1 cellular context compared by ENCODE assay signal in the genomic region with DNA sequence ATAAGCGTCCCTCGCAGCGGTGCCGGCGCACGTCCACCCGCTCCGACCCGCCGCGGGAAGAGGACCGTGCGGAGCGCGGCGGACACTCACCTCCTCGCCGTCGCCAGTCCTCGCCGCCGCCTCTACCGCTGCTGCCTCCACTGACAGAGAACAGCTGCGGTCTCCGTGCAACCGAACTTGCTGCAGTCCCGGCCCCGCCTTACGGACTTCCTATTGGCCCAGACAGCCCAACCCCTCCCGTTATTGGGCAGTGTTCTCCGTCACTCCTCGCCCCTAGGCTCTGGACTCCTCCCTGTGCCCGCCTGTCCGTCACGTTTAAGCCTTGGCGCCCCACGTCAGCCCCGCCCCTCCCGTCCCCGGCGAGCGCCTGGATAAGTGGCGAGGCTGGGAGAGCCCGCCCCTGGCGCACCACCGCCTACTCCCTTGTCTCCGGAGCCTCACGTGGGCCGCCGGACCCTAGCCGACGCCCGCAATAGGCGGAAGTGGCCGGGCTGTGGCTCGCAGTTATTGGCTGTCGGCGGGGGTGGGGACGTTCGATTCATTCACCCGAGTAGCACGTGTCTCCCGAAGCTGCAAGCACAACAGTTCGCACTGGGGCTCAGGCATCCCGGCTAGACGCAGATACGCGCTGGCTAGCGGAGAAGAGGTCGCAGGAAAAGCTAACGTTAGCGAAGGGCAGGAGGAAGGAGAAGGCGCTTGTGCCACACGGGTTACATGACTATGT.
A peak's percentile ranks its signal among the peaks of the same experiment; 100 is the strongest.
TF ChIP-seq lines count a peak whose summit lies in the region.

A gene with protein sequence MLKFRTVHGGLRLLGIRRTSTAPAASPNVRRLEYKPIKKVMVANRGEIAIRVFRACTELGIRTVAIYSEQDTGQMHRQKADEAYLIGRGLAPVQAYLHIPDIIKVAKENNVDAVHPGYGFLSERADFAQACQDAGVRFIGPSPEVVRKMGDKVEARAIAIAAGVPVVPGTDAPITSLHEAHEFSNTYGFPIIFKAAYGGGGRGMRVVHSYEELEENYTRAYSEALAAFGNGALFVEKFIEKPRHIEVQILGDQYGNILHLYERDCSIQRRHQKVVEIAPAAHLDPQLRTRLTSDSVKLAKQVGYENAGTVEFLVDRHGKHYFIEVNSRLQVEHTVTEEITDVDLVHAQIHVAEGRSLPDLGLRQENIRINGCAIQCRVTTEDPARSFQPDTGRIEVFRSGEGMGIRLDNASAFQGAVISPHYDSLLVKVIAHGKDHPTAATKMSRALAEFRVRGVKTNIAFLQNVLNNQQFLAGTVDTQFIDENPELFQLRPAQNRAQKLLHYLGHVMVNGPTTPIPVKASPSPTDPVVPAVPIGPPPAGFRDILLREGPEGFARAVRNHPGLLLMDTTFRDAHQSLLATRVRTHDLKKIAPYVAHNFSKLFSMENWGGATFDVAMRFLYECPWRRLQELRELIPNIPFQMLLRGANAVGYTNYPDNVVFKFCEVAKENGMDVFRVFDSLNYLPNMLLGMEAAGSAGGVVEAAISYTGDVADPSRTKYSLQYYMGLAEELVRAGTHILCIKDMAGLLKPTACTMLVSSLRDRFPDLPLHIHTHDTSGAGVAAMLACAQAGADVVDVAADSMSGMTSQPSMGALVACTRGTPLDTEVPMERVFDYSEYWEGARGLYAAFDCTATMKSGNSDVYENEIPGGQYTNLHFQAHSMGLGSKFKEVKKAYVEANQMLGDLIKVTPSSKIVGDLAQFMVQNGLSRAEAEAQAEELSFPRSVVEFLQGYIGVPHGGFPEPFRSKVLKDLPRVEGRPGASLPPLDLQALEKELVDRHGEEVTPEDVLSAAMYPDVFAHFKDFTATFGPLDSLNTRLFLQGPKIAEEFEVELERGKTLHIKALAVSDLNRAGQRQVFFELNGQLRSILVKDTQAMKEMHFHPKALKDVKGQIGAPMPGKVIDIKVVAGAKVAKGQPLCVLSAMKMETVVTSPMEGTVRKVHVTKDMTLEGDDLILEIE (minus strand): TSS at position 152 of the 724 bp plus-strand sequence. CDS start 86,224 bp downstream, outside the sequence.

TF ChIP-seq in WTC11, 78 proteins besides CTCF, POLR2A, EP300 and RAD21 (continued from another document and continues in another):
- TF ChIP-seq NFYB (CRISPR knock-in tag; conservative IDR thresholded peaks at IDR 0.05; ENCODE audit: low read depth) = peak; percentile 86
- TF ChIP-seq, protein P1, sequence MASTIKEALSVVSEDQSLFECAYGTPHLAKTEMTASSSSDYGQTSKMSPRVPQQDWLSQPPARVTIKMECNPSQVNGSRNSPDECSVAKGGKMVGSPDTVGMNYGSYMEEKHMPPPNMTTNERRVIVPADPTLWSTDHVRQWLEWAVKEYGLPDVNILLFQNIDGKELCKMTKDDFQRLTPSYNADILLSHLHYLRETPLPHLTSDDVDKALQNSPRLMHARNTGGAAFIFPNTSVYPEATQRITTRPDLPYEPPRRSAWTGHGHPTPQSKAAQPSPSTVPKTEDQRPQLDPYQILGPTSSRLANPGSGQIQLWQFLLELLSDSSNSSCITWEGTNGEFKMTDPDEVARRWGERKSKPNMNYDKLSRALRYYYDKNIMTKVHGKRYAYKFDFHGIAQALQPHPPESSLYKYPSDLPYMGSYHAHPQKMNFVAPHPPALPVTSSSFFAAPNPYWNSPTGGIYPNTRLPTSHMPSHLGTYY (CRISPR knock-in tag; IDR thresholded peaks at IDR 0.05) = no peak
- TF ChIP-seq, protein P2, sequence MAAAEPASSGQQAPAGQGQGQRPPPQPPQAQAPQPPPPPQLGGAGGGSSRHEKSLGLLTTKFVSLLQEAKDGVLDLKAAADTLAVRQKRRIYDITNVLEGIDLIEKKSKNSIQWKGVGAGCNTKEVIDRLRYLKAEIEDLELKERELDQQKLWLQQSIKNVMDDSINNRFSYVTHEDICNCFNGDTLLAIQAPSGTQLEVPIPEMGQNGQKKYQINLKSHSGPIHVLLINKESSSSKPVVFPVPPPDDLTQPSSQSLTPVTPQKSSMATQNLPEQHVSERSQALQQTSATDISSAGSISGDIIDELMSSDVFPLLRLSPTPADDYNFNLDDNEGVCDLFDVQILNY (CRISPR knock-in tag; IDR thresholded peaks at IDR 0.05) = peak; percentile 88; the same call in 1 of the 2 replicates
- TF ChIP-seq ZNF396 (CRISPR knock-in tag; IDR thresholded peaks at IDR 0.05; ENCODE audit: borderline replicate concordance) = no peak
- TF ChIP-seq, protein P3, sequence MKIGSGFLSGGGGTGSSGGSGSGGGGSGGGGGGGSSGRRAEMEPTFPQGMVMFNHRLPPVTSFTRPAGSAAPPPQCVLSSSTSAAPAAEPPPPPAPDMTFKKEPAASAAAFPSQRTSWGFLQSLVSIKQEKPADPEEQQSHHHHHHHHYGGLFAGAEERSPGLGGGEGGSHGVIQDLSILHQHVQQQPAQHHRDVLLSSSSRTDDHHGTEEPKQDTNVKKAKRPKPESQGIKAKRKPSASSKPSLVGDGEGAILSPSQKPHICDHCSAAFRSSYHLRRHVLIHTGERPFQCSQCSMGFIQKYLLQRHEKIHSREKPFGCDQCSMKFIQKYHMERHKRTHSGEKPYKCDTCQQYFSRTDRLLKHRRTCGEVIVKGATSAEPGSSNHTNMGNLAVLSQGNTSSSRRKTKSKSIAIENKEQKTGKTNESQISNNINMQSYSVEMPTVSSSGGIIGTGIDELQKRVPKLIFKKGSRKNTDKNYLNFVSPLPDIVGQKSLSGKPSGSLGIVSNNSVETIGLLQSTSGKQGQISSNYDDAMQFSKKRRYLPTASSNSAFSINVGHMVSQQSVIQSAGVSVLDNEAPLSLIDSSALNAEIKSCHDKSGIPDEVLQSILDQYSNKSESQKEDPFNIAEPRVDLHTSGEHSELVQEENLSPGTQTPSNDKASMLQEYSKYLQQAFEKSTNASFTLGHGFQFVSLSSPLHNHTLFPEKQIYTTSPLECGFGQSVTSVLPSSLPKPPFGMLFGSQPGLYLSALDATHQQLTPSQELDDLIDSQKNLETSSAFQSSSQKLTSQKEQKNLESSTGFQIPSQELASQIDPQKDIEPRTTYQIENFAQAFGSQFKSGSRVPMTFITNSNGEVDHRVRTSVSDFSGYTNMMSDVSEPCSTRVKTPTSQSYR (CRISPR knock-in tag; IDR thresholded peaks at IDR 0.05) = peak; percentile 89
- TF ChIP-seq, protein P4, sequence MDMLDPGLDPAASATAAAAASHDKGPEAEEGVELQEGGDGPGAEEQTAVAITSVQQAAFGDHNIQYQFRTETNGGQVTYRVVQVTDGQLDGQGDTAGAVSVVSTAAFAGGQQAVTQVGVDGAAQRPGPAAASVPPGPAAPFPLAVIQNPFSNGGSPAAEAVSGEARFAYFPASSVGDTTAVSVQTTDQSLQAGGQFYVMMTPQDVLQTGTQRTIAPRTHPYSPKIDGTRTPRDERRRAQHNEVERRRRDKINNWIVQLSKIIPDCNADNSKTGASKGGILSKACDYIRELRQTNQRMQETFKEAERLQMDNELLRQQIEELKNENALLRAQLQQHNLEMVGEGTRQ (CRISPR knock-in tag; IDR thresholded peaks at IDR 0.05) = peak; percentile 96
- TF ChIP-seq, protein P5, sequence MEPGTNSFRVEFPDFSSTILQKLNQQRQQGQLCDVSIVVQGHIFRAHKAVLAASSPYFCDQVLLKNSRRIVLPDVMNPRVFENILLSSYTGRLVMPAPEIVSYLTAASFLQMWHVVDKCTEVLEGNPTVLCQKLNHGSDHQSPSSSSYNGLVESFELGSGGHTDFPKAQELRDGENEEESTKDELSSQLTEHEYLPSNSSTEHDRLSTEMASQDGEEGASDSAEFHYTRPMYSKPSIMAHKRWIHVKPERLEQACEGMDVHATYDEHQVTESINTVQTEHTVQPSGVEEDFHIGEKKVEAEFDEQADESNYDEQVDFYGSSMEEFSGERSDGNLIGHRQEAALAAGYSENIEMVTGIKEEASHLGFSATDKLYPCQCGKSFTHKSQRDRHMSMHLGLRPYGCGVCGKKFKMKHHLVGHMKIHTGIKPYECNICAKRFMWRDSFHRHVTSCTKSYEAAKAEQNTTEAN (CRISPR knock-in tag; IDR thresholded peaks at IDR 0.05) = peak; percentile 50
- TF ChIP-seq ZNF317 (CRISPR knock-in tag; IDR thresholded peaks at IDR 0.05; ENCODE audit: borderline replicate concordance, low read depth) = no peak
- TF ChIP-seq, protein P6, sequence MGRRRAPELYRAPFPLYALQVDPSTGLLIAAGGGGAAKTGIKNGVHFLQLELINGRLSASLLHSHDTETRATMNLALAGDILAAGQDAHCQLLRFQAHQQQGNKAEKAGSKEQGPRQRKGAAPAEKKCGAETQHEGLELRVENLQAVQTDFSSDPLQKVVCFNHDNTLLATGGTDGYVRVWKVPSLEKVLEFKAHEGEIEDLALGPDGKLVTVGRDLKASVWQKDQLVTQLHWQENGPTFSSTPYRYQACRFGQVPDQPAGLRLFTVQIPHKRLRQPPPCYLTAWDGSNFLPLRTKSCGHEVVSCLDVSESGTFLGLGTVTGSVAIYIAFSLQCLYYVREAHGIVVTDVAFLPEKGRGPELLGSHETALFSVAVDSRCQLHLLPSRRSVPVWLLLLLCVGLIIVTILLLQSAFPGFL (CRISPR knock-in tag; IDR thresholded peaks at IDR 0.05; ENCODE audit: borderline replicate concordance) = no peak
- peak; percentile 70; the same call in 1 of the 2 replicates for TF ChIP-seq TEAD4 (CRISPR knock-in tag; IDR thresholded peaks at IDR 0.05)
- TF ChIP-seq, protein P7, sequence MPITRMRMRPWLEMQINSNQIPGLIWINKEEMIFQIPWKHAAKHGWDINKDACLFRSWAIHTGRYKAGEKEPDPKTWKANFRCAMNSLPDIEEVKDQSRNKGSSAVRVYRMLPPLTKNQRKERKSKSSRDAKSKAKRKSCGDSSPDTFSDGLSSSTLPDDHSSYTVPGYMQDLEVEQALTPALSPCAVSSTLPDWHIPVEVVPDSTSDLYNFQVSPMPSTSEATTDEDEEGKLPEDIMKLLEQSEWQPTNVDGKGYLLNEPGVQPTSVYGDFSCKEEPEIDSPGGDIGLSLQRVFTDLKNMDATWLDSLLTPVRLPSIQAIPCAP (CRISPR knock-in tag; IDR thresholded peaks at IDR 0.05) = peak; percentile 94; the same call in 1 of the 2 replicates
- no peak for TF ChIP-seq KAT7 (CRISPR knock-in tag; IDR thresholded peaks at IDR 0.05; ENCODE audit: borderline replicate concordance)
- TF ChIP-seq PRRX2 (CRISPR knock-in tag; IDR thresholded peaks at IDR 0.05) = no peak
- peak; percentile 45; the same call in 1 of the 2 replicates for TF ChIP-seq JUN (CRISPR knock-in tag; IDR thresholded peaks at IDR 0.05)
- TF ChIP-seq, protein P8, sequence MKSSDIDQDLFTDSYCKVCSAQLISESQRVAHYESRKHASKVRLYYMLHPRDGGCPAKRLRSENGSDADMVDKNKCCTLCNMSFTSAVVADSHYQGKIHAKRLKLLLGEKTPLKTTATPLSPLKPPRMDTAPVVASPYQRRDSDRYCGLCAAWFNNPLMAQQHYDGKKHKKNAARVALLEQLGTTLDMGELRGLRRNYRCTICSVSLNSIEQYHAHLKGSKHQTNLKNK (CRISPR knock-in tag; IDR thresholded peaks at IDR 0.05) = no peak
- peak; percentile 91; the same call in 1 of the 2 replicates for TF ChIP-seq TEAD1 (CRISPR knock-in tag; IDR thresholded peaks at IDR 0.05)
- no peak for TF ChIP-seq HMGA2 (CRISPR knock-in tag; IDR thresholded peaks at IDR 0.05)
- TF ChIP-seq, protein P9, sequence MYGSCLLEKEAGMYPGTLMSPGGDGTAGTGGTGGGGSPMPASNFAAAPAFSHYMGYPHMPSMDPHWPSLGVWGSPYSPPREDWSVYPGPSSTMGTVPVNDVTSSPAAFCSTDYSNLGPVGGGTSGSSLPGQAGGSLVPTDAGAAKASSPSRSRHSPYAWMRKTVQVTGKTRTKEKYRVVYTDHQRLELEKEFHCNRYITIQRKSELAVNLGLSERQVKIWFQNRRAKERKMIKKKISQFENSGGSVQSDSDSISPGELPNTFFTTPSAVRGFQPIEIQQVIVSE (CRISPR knock-in tag; IDR thresholded peaks at IDR 0.05; ENCODE audit: borderline replicate concordance) = no peak
- TF ChIP-seq, protein P10, sequence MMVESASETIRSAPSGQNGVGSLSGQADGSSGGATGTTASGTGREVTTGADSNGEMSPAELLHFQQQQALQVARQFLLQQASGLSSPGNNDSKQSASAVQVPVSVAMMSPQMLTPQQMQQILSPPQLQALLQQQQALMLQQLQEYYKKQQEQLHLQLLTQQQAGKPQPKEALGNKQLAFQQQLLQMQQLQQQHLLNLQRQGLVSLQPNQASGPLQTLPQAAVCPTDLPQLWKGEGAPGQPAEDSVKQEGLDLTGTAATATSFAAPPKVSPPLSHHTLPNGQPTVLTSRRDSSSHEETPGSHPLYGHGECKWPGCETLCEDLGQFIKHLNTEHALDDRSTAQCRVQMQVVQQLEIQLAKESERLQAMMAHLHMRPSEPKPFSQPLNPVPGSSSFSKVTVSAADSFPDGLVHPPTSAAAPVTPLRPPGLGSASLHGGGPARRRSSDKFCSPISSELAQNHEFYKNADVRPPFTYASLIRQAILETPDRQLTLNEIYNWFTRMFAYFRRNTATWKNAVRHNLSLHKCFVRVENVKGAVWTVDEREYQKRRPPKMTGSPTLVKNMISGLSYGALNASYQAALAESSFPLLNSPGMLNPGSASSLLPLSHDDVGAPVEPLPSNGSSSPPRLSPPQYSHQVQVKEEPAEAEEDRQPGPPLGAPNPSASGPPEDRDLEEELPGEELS (CRISPR knock-in tag; IDR thresholded peaks at IDR 0.05) = peak; percentile 97; the same call in 1 of the 2 replicates
- peak; percentile 76; the same call in 1 of the 2 replicates for TF ChIP-seq ZBTB21 (CRISPR knock-in tag; IDR thresholded peaks at IDR 0.05; ENCODE audit: borderline replicate concordance)
- TF ChIP-seq FOXJ3 (CRISPR knock-in tag; IDR thresholded peaks at IDR 0.05; ENCODE audit: borderline replicate concordance) = no peak
- TF ChIP-seq ESRRA (CRISPR knock-in tag; IDR thresholded peaks at IDR 0.05; ENCODE audit: borderline replicate concordance) = peak; percentile 98
- TF ChIP-seq, protein P11, sequence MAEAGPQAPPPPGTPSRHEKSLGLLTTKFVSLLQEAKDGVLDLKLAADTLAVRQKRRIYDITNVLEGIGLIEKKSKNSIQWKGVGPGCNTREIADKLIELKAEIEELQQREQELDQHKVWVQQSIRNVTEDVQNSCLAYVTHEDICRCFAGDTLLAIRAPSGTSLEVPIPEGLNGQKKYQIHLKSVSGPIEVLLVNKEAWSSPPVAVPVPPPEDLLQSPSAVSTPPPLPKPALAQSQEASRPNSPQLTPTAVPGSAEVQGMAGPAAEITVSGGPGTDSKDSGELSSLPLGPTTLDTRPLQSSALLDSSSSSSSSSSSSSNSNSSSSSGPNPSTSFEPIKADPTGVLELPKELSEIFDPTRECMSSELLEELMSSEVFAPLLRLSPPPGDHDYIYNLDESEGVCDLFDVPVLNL (CRISPR knock-in tag; IDR thresholded peaks at IDR 0.05; ENCODE audit: borderline replicate concordance, low read depth) = no peak
- TF ChIP-seq, protein P12, sequence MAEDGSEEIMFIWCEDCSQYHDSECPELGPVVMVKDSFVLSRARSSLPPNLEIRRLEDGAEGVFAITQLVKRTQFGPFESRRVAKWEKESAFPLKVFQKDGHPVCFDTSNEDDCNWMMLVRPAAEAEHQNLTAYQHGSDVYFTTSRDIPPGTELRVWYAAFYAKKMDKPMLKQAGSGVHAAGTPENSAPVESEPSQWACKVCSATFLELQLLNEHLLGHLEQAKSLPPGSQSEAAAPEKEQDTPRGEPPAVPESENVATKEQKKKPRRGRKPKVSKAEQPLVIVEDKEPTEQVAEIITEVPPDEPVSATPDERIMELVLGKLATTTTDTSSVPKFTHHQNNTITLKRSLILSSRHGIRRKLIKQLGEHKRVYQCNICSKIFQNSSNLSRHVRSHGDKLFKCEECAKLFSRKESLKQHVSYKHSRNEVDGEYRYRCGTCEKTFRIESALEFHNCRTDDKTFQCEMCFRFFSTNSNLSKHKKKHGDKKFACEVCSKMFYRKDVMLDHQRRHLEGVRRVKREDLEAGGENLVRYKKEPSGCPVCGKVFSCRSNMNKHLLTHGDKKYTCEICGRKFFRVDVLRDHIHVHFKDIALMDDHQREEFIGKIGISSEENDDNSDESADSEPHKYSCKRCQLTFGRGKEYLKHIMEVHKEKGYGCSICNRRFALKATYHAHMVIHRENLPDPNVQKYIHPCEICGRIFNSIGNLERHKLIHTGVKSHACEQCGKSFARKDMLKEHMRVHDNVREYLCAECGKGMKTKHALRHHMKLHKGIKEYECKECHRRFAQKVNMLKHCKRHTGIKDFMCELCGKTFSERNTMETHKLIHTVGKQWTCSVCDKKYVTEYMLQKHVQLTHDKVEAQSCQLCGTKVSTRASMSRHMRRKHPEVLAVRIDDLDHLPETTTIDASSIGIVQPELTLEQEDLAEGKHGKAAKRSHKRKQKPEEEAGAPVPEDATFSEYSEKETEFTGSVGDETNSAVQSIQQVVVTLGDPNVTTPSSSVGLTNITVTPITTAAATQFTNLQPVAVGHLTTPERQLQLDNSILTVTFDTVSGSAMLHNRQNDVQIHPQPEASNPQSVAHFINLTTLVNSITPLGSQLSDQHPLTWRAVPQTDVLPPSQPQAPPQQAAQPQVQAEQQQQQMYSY (CRISPR knock-in tag; IDR thresholded peaks at IDR 0.05) = no peak
